8 cellular contexts compared by ENCODE assay signal in the genomic region with DNA sequence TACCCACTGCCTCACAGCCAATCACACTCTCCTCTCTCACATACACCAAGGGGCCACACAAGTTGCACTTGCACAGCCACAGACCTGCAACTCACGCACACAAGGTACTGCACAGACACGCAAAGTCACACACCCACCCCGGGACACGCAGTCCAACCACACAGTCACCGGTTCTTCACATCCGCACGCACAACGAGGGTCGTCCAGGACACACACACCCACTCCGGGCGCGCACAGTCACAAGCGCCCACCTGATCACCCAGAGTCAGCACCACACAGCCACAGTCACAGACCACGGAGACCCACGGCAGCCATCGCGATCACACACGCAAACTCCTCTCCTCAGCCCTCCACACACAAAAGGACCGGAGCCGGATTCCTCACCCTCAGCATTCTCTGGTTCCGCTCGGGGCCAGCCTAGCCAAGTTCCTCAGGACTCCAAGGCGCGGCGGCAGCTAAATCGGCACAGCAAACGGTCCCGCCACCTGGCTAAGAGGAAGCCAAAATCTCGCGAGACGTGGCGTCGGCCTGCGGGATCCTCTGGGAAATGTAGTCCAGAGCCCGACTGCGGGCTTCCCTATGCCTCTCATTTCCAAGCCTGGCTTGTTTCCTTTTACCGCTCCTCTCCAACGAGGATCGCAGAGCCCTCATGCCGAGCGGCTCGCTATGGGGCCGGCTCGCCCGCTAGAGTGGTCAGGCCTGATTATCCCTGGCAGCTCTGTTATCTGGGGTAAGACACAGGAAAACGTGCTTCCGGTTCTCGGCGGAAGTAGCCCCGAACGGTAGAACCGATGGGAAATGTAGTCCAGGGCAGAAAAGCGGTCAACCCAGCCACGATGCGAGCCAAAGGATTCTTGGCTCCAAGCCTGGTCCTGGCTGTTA. TPM values are rescaled to one million over a fixed set of nuclear protein-coding genes. Genes with fewer than 3 reads are reported as not detected.
DNase-seq lines count a peak whose midpoint lies in the region; ATAC-seq and TF ChIP-seq lines count a peak whose summit lies in the region.

TSS of gene ZNF850 (minus strand) at position 467 of the 882 bp plus-strand sequence. CDS start 10,201 bp downstream, outside the sequence.

- peak within 1 kb of the TSS; percentile 83 for H3K4me3 ChIP-seq in upper lobe of right lung

- H3K27me3 ChIP-seq in upper lobe of right lung = no peaks in the 10 kb centered on the region

- TF ChIP-seq CTCF in GM10266 (IDR thresholded peaks at IDR 0.05; ENCODE audit: control insufficient read depth, insufficient read depth, low read depth, missing control alignments) = no peak
- no peak for TF ChIP-seq CTCF in upper lobe of right lung (IDR thresholded peaks at IDR 0.05)

- peak within 1 kb of the TSS; percentile 84 for H3K27ac ChIP-seq in upper lobe of right lung

- H3K9me3 ChIP-seq in upper lobe of right lung = peaks cover 3% of the 10 kb centered on the region

- ATAC-seq in HG02623 (IDR thresholded peaks at IDR 0.05; ENCODE audit: unreplicated experiment) (peak; percentile 79), left cardiac atrium (peak; percentile 96 to 98), upper lobe of right lung (peak; percentile 96)

- peak; percentile 91 for DNase-seq in GM10266 (ENCODE audit: extremely low spot score)
- DNase-seq in NCI-H1105 treated with DMSO at 0.1 percent for 48 hours (lab: John Stamatoyannopoulos, UW) = peak; percentile 93
- peak; percentile 56 to 88 for DNase-seq in SW 1271 (lab: John Stamatoyannopoulos, UW)
- DNase-seq in amniotic epithelial cell (ENCODE audit: low read depth) = peak; percentile 92
- peak; percentile 97 for DNase-seq in left cardiac atrium
- DNase-seq in posterior vena cava (ENCODE audit: low spot score) = peak; percentile 99
- DNase-seq in upper lobe of right lung = peak; percentile 95

- peaks cover 4% of the 10 kb centered on the region for H3K4me1 ChIP-seq in upper lobe of right lung

- intact Hi-C loops in left cardiac atrium (cut with DNase I) = no loop called here
- intact Hi-C loops in posterior vena cava (cut with DNase I) = no loop called here
- intact Hi-C loops in upper lobe of right lung (cut with DNase I) = no loop called here

- H3K36me3 ChIP-seq in upper lobe of right lung = no peaks in the 10 kb centered on the region

RNA-seq across cellular contexts. Expression of gene ZNF850, which starts in this region (rescaled TPM):
- total RNA-seq in left cardiac atrium (1 to 10 TPM; 3.8 to 4.2 TPM), posterior vena cava (1 to 10 TPM; 5.1 to 5.2 TPM), upper lobe of right lung (2.8 TPM)

Comparison
In these comparisons a context has a peak if more than half of its experiments do, and no peak if none do; other contexts are left out.
1. Peak in every context shown above with its lines: DNase-seq, ATAC-seq, H3K4me3 ChIP-seq and H3K27ac ChIP-seq.